In genomic region chr7:157690058-157690832, GRCh38 we compare ENCODE assay signal across 9 cellular contexts.
DNase-seq lines count a peak whose midpoint lies in the region; ATAC-seq and TF ChIP-seq lines count a peak whose summit lies in the region.
"Had no signal": no experiment of that assay in that cellular context is flagged by ENCODE, and none has a peak within 500 bp of the region (broad histone marks: within the 10 kb centered on the region; RNA-seq: fewer than 3 reads in every experiment).

No MANE protein-coding gene starts in this region.

- H3K4me2 ChIP-seq in hepatocyte: peak overlapping the region; percentile 75

- no peak for ATAC-seq in GM19455 (IDR thresholded peaks at IDR 0.05; ENCODE audit: unreplicated experiment)

- H3K27ac ChIP-seq in SJCRH30 (peak overlapping the region; percentile 85), hepatocyte (no peak overlapping the region)

- H2AFZ ChIP-seq in hepatocyte: no peak overlapping the region

- H4K20me1 ChIP-seq in hepatocyte (ENCODE audit: insufficient read depth, poor library complexity, severe bottlenecking): no peaks in the 10 kb centered on the region

- H3K9me2 ChIP-seq in hepatocyte (replicated peaks; ENCODE audit: insufficient read depth): no peaks in the 10 kb centered on the region

- TF ChIP-seq CTCF in hepatocyte (IDR thresholded peaks at IDR 0.05; ENCODE audit: poor library complexity): no peak

- no peaks in the 10 kb centered on the region for H3K9me3 ChIP-seq in SJCRH30 (replicated peaks)
- no peaks in the 10 kb centered on the region for H3K9me3 ChIP-seq in hepatocyte (ENCODE audit: low read depth)

- H3K4me3 ChIP-seq in SJCRH30: peak overlapping the region; percentile 86
- H3K4me3 ChIP-seq in hepatocyte: no peak overlapping the region

- H3K4me1 ChIP-seq in SJCRH30: no peaks in the 10 kb centered on the region
- H3K4me1 ChIP-seq in hepatocyte (ENCODE audit: insufficient read depth): peaks cover 9% of the 10 kb centered on the region

- WGBS in hepatocyte (ENCODE audit: low lambda C conversion rate, missing lambda C conversion rate): 4% methylated on average over 61 of the region's 70 CpGs

- H3K27me3 ChIP-seq in SJCRH30 (no peaks in the 10 kb centered on the region), hepatocyte (peaks cover 95% of the 10 kb centered on the region)

- peak; percentile 80 for DNase-seq in NCI-H2227 (lab: John Stamatoyannopoulos, UW; ENCODE audit: unreplicated experiment)
- DNase-seq in NCI-H2227 treated with DMSO at 0.1 percent for 48 hours (lab: John Stamatoyannopoulos, UW): no peak
- peak; percentile 81 to 83 for DNase-seq in SJCRH30
- no peak for DNase-seq in hepatocyte (ENCODE audit: low spot score)
- DNase-seq in stimulated activated CD8-positive, alpha-beta memory T cell treated with anti-CD3 and anti-CD28 coated beads, Interleukin-4, amount 100 ng/mL, for 48 hours: peak; percentile 24
- DNase-seq in AML-193 (lab: John Stamatoyannopoulos, UW): no peak
- DNase-seq in KG1 (lab: John Stamatoyannopoulos, UW): no peak
- DNase-seq: activated B cell treated with CpG ODN at 0.5 μM for 24 hours had no signal

- no peaks in the 10 kb centered on the region for H3K79me2 ChIP-seq in hepatocyte

- H3K36me3 ChIP-seq in SJCRH30 (peaks cover 13% of the 10 kb centered on the region), hepatocyte (replicated peaks; ENCODE audit: insufficient read depth, low read depth) (no peaks in the 10 kb centered on the region)

Comparison
In these comparisons a context has a peak if more than half of its experiments do, and no peak if none do; other contexts are left out.
1. DNase-seq: peak in NCI-H2227 (single experiment), SJCRH30 (2 of 2) and stimulated activated CD8-positive, alpha-beta memory T cell treated with anti-CD3 and anti-CD28 coated beads, Interleukin-4, amount 100 ng/mL, for 48 hours (single experiment); none in NCI-H2227 treated with DMSO at 0.1 percent for 48 hours (single experiment), hepatocyte (single experiment), AML-193 (0 of 2) and KG1 (single experiment).